Comparison of ENCODE assay signal across 8 cellular contexts in genomic region chr2:46967022-46967591, GRCh38. TPM values are rescaled to one million over a fixed set of nuclear protein-coding genes. Genes with fewer than 3 reads are reported as not detected.
DNase-seq lines count a peak whose midpoint lies in the region; ATAC-seq and TF ChIP-seq lines count a peak whose summit lies in the region.
"Not testable (repeated sequence)": the region's sequence is repeated elsewhere in the genome, so short reads cannot be mapped to it uniquely, and the experiment has no call there.

No MANE protein-coding gene starts in this region.

- H3K9me3 Mint-ChIP-seq in naive thymus-derived CD4-positive, alpha-beta T cell = not testable (repeated sequence)

- POLR2A ChIA-PET in naive thymus-derived CD4-positive, alpha-beta T cell (lab: Charles Lee) = not testable (repeated sequence)

- intact Hi-C loops in left ventricle myocardium superior (cut with micrococcal nuclease); naive thymus-derived CD4-positive, alpha-beta T cell (cut with micrococcal nuclease): not testable (repeated sequence)

- H3K4me3 Mint-ChIP-seq in naive thymus-derived CD4-positive, alpha-beta T cell = not testable (repeated sequence)

- H3K27ac Mint-ChIP-seq in naive thymus-derived CD4-positive, alpha-beta T cell = peak overlapping the region in 2 of 9 donors; percentile 17 to 81

- H3K9ac ChIP-seq in adipocyte (ENCODE audit: low read length) (peak overlapping the region; percentile 75), subcutaneous abdominal adipose tissue (ENCODE audit: low read length in 5 of 5) (peak overlapping the region in 1 of 5 donors; percentile 79)
- not testable (repeated sequence) for H3K9ac ChIP-seq in endocrine pancreas (ENCODE audit: control insufficient read depth, insufficient read depth, low read length)

- H3K36me3 ChIP-seq in adipocyte (ENCODE audit: control insufficient read depth, insufficient read depth, low read length, severe bottlenecking); endocrine pancreas (ENCODE audit: control insufficient read depth, insufficient read depth, low read length); naive thymus-derived CD4-positive, alpha-beta T cell (ENCODE audit: control insufficient read depth in 2 of 3, insufficient read depth in 3 of 3, low read length in 3 of 3): not testable (repeated sequence)
- H3K36me3 ChIP-seq in subcutaneous abdominal adipose tissue (ENCODE audit: control insufficient read depth in 5 of 5, insufficient read depth in 5 of 5, low read length in 5 of 5) = peaks cover 0 to 12% (median 3%) of the 10 kb centered on the region in 5 donors

- H3K27me3 ChIP-seq in adipocyte (replicated peaks; ENCODE audit: control insufficient read depth, insufficient read depth, low read length); endocrine pancreas (ENCODE audit: control insufficient read depth, insufficient read depth, low read length); naive thymus-derived CD4-positive, alpha-beta T cell (ENCODE audit: control insufficient read depth in 2 of 2, insufficient read depth in 2 of 2, low read length in 2 of 2); subcutaneous abdominal adipose tissue (ENCODE audit: control insufficient read depth in 5 of 5, insufficient read depth in 4 of 5, low read length in 5 of 5): not testable (repeated sequence)

- H3K4me3 ChIP-seq in AG10803 (ENCODE audit: low read length); naive thymus-derived CD4-positive, alpha-beta T cell (ENCODE audit: low read length); subcutaneous abdominal adipose tissue (ENCODE audit: low read depth in 1 of 5, low read length in 5 of 5): not testable (repeated sequence)
- H3K4me3 ChIP-seq in adipocyte (ENCODE audit: low read length) = peak overlapping the region; percentile 60
- peak overlapping the region; percentile 20 for H3K4me3 ChIP-seq in endocrine pancreas (ENCODE audit: control insufficient read depth, insufficient read depth, low read length)

- ATAC-seq in left ventricle myocardium superior = peak; percentile 75
- peak; percentile 72 for ATAC-seq in naive thymus-derived CD4-positive, alpha-beta T cell

- H3K4me1 ChIP-seq in adipocyte (ENCODE audit: control insufficient read depth, insufficient read depth, low read length) = peaks cover 54% of the 10 kb centered on the region
- H3K4me1 ChIP-seq in endocrine pancreas (ENCODE audit: control insufficient read depth, insufficient read depth, low read length); naive thymus-derived CD4-positive, alpha-beta T cell (ENCODE audit: control insufficient read depth in 2 of 2, insufficient read depth in 2 of 2, low read length in 2 of 2): not testable (repeated sequence)
- H3K4me1 ChIP-seq in subcutaneous abdominal adipose tissue (ENCODE audit: control insufficient read depth in 5 of 5, insufficient read depth in 5 of 5, low read length in 5 of 5) = peaks cover 10 to 72% (median 45%) of the 10 kb centered on the region in 5 donors

- peaks cover 4 to 40% (median 20%) of the 10 kb centered on the region in 7 donors for H3K4me1 Mint-ChIP-seq in naive thymus-derived CD4-positive, alpha-beta T cell

- TF ChIP-seq CTCF in AG10803 (conservative IDR thresholded peaks at IDR 0.05; ENCODE audit: low read length) = not testable (repeated sequence)

- not testable (repeated sequence) for H3K27ac ChIP-seq in naive thymus-derived CD4-positive, alpha-beta T cell (ENCODE audit: low read depth, low read length)
- peak overlapping the region; percentile 89 for H3K27ac ChIP-seq in subcutaneous abdominal adipose tissue (ENCODE audit: low read depth, low read length)

- peaks cover 2 to 15% (median 7%) of the 10 kb centered on the region in 5 donors for H3K36me3 Mint-ChIP-seq in naive thymus-derived CD4-positive, alpha-beta T cell

- DNase-seq in AG10803 (ENCODE audit: low read depth) (peak; percentile 99), HS-5 (ENCODE audit: low read depth) (peak; percentile 98), NOMO-1 treated with DMSO at 0.1 percent for 48 hours (lab: John Stamatoyannopoulos, UW; ENCODE audit: unreplicated experiment) (peak; percentile 99), adipocyte (ENCODE audit: low read depth) (peak; percentile 99)
- DNase-seq in left ventricle myocardium superior; naive thymus-derived CD4-positive, alpha-beta T cell: not testable (repeated sequence)

- CTCF ChIA-PET in naive thymus-derived CD4-positive, alpha-beta T cell (lab: Charles Lee) = not testable (repeated sequence)

- not testable (repeated sequence) for H3K27me3 Mint-ChIP-seq in naive thymus-derived CD4-positive, alpha-beta T cell

- H3K9me3 ChIP-seq in adipocyte (ENCODE audit: control insufficient read depth, low read length); endocrine pancreas (ENCODE audit: control insufficient read depth, low read length); naive thymus-derived CD4-positive, alpha-beta T cell (ENCODE audit: control insufficient read depth in 2 of 3, low read length in 3 of 3); subcutaneous abdominal adipose tissue (ENCODE audit: control insufficient read depth in 5 of 5, low read length in 5 of 5): not testable (repeated sequence)

RNA-seq across cellular contexts. Expression of gene TTC7A, which starts 26.1 kb away (rescaled TPM):
- total RNA-seq in left ventricle myocardium superior = 8.5 TPM
- total RNA-seq in naive thymus-derived CD4-positive, alpha-beta T cell = 10 to 100 TPM; 35.6 to 93.5 (median 43.6) TPM
- polyA plus RNA-seq in naive thymus-derived CD4-positive, alpha-beta T cell = 10 to 100 TPM in 1 of 2 donors, 1 to 10 TPM in 1; 6.7 to 13.9 TPM

RNA-seq across cellular contexts. Expression of gene MCFD2, which starts 51.5 kb away (rescaled TPM):
- 65.6 TPM for total RNA-seq in left ventricle myocardium superior
- total RNA-seq in naive thymus-derived CD4-positive, alpha-beta T cell = 10 to 100 TPM; 28.4 to 50.4 (median 47.6) TPM
- 10 to 100 TPM; 28.8 to 32.2 TPM for polyA plus RNA-seq in naive thymus-derived CD4-positive, alpha-beta T cell
